Comparison of ENCODE assay signal across 8 cellular contexts in the genomic region with DNA sequence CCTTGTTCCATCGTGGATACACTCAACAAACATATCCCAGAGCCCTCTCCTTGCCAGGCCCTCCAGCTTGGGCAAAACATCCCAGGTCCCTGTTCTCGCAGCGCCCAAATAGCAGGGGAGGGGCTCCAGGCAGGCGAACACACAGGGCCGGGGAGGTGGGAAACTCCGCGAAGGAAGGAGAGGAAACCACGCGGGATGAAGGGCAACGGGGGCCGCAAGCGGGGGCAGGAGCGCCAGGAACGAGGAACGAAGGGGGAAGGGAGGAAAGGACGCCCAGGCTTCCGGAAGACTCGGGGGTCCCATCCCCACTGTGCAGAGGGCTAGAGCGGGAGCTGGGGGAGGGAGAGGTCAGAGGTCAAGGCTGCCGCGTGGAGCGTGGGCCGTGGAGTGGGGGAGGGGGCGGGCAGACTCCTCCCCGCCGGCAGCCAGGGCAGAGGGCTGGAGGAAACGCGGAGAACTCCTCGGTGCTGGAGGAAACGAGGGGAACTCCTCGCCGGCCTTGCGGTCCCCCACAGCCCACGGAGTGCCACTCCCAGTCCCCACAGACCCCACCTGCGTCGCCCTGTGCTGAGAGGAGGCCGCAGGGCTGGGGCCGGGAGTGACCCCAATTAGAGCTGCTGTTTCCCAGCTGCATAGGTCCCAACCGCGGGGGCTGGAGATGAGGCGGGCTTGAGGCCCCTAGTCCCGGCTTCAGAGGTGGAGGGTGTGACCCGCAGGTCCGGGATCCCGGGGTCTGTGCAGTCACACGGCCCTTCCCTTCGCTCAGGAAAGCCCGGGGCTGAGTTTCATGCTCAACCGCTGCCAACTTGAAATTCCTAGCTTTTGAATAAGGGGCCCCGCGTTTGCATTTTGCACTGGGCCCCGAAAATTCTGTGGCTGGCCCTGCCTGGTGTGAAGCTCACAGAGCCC. TPM values are rescaled to one million over a fixed set of nuclear protein-coding genes. Genes with fewer than 3 reads are reported as not detected.
DNase-seq lines count a peak whose midpoint lies in the region; ATAC-seq, FAIRE-seq and TF ChIP-seq lines count a peak whose summit lies in the region.

No MANE protein-coding gene starts in this region.

- peak overlapping the region; percentile 71 for H3K4me3 Mint-ChIP-seq in activated CD8-positive, alpha-beta memory T cell treated with anti-CD3 and anti-CD28 coated beads, Interleukin-2, amount 10 ng/mL, durations not matched to agents 7 days and 5 days

- H3K27ac ChIP-seq in A549, result peak overlapping the region; percentile 80 to 96; a peak in 5 of 6 replicates
- H3K27ac ChIP-seq in HL-60 (replicated peaks), result peak overlapping the region; percentile 15; the same call in 1 of the 2 replicates

- H3K4me2 ChIP-seq in A549 (no peak overlapping the region), skeletal muscle satellite cell (ENCODE audit: low read length) (peak overlapping the region; percentile 88)

- no peaks in the 10 kb centered on the region for H3K27me3 ChIP-seq in HL-60 (ENCODE audit: insufficient read depth, poor library complexity, severe bottlenecking)
- no peaks in the 10 kb centered on the region for H3K27me3 ChIP-seq in skeletal muscle satellite cell (ENCODE audit: control insufficient read depth, insufficient read depth, low read length)

- peaks cover 11% of the 10 kb centered on the region for H3K36me3 ChIP-seq in skeletal muscle satellite cell (ENCODE audit: insufficient read depth, low read length)

- CTCF ChIA-PET in A549 (lab: Yijun Ruan, JAX), result interaction anchor here (1.1 to 2.4 kb wide), 6 partner anchors 8 to 109 kb away, joined by 3 to 16 read pairs (median 6); no protein-coding TSS in a partner anchor
- CTCF ChIA-PET in activated CD8-positive, alpha-beta memory T cell treated with anti-CD3 and anti-CD28 coated beads, Interleukin-2, amount 10 ng/mL, durations not matched to agents 7 days and 5 days (lab: Charles Lee), result interaction anchor here (0.6 to 3.9 kb wide), 15 partner anchors 8 to 230 kb away, joined by 3 to 20 read pairs (median 4); a partner anchor contains a TSS

- ATAC-seq in A549, result no peak
- no peak for ATAC-seq in activated CD8-positive, alpha-beta memory T cell treated with anti-CD3 and anti-CD28 coated beads, Interleukin-2, amount 10 ng/mL, durations not matched to agents 7 days and 5 days
- ATAC-seq in GM19328 (IDR thresholded peaks at IDR 0.05; ENCODE audit: unreplicated experiment), result no peak
- no peak for ATAC-seq in GM18502 (IDR thresholded peaks at IDR 0.05; ENCODE audit: poor library complexity, unreplicated experiment)

- H3K27me3 Mint-ChIP-seq in activated CD8-positive, alpha-beta memory T cell treated with anti-CD3 and anti-CD28 coated beads, Interleukin-2, amount 10 ng/mL, durations not matched to agents 7 days and 5 days, result no peaks in the 10 kb centered on the region

- no peak for DNase-seq in A549 (ENCODE audit: low read depth in 1 of 2, low spot score in 1 of 2)
- no peak for DNase-seq in HL-60 (ENCODE audit: low read depth in 1 of 2, low spot score in 1 of 2)
- DNase-seq in activated CD8-positive, alpha-beta memory T cell treated with anti-CD3 and anti-CD28 coated beads, Interleukin-2, amount 10 ng/mL, durations not matched to agents 7 days and 5 days, result peak; percentile 75
- DNase-seq in fibroblast of pulmonary artery (ENCODE audit: low read depth), result no peak
- DNase-seq in GOT3 (lab: John Stamatoyannopoulos, UW), result no peak

- FAIRE-seq in A549 (lab: Jason Lieb, UNC), result no peak

- peak overlapping the region; percentile 74 for H3K9ac ChIP-seq in skeletal muscle satellite cell (ENCODE audit: low read depth, low read length)

- no peak for TF ChIP-seq RAD21 in A549 (conservative IDR thresholded peaks at IDR 0.05 in 1 of 2, IDR thresholded peaks at IDR 0.05 in 1 of 2)

- POLR2A ChIA-PET in A549 (lab: Yijun Ruan, JAX), result no interaction called here

- 95% methylated on average over 33 of the region's 52 CpGs for WGBS in A549 (ENCODE audit: missing lambda C conversion rate)

- peaks cover 9% of the 10 kb centered on the region for H3K4me1 ChIP-seq in A549
- H3K4me1 ChIP-seq in skeletal muscle satellite cell (ENCODE audit: control insufficient read depth, insufficient read depth, low read length), result peaks cover 37% of the 10 kb centered on the region

- peak overlapping the region; percentile 93 for H3K27ac Mint-ChIP-seq in activated CD8-positive, alpha-beta memory T cell treated with anti-CD3 and anti-CD28 coated beads, Interleukin-2, amount 10 ng/mL, durations not matched to agents 7 days and 5 days

- H3K9me3 ChIP-seq in A549, result no peaks in the 10 kb centered on the region
- no peaks in the 10 kb centered on the region for H3K9me3 ChIP-seq in skeletal muscle satellite cell (replicated peaks; ENCODE audit: low read length)

- H3K4me1 Mint-ChIP-seq in activated CD8-positive, alpha-beta memory T cell treated with anti-CD3 and anti-CD28 coated beads, Interleukin-2, amount 10 ng/mL, durations not matched to agents 7 days and 5 days, result peaks cover 34% of the 10 kb centered on the region

- peaks cover 26% of the 10 kb centered on the region for H3K36me3 Mint-ChIP-seq in activated CD8-positive, alpha-beta memory T cell treated with anti-CD3 and anti-CD28 coated beads, Interleukin-2, amount 10 ng/mL, durations not matched to agents 7 days and 5 days

- TF ChIP-seq EP300 in A549 (IDR thresholded peaks at IDR 0.05), result no peak

- H3K4me3 ChIP-seq in A549, result no peak overlapping the region
- no peak overlapping the region for H3K4me3 ChIP-seq in HL-60 (replicated peaks; ENCODE audit: insufficient read depth, low read length)
- peak overlapping the region; percentile 25 for H3K4me3 ChIP-seq in fibroblast of pulmonary artery (replicated peaks; ENCODE audit: low read depth, low read length)
- peak overlapping the region; percentile 62 for H3K4me3 ChIP-seq in skeletal muscle satellite cell (ENCODE audit: low read length)

- no peaks in the 10 kb centered on the region for H3K9me3 Mint-ChIP-seq in activated CD8-positive, alpha-beta memory T cell treated with anti-CD3 and anti-CD28 coated beads, Interleukin-2, amount 10 ng/mL, durations not matched to agents 7 days and 5 days (ENCODE audit: low read depth)

- TF ChIP-seq CTCF in A549 (IDR thresholded peaks at IDR 0.05) (no peak), HL-60 (IDR thresholded peaks at IDR 0.05; ENCODE audit: insufficient read depth, low read length) (no peak), fibroblast of pulmonary artery (IDR thresholded peaks at IDR 0.05; ENCODE audit: low read length, missing control alignments) (no peak)

- TF ChIP-seq POLR2A in A549 (IDR thresholded peaks at IDR 0.05; ENCODE audit: low read length), result no peak

TF ChIP-seq in A549, 52 proteins besides CTCF, POLR2A, EP300 and RAD21:
- TF ChIP-seq ZSCAN20 (CRISPR knock-in tag; IDR thresholded peaks at IDR 0.05), result no peak
- TF ChIP-seq POLR2AphosphoS2 (conservative IDR thresholded peaks at IDR 0.05; ENCODE audit: low read length), result no peak
- TF ChIP-seq HOXA7 (CRISPR knock-in tag; IDR thresholded peaks at IDR 0.05), result no peak
- TF ChIP-seq HOXB5 (CRISPR knock-in tag; IDR thresholded peaks at IDR 0.05), result no peak
- no peak for TF ChIP-seq MAFK (IDR thresholded peaks at IDR 0.05; ENCODE audit: partially characterized antibody)
- TF ChIP-seq CBX2 (IDR thresholded peaks at IDR 0.05; ENCODE audit: borderline replicate concordance, low read depth), result no peak
- TF ChIP-seq CBX8 (IDR thresholded peaks at IDR 0.05), result no peak
- no peak for TF ChIP-seq CHD2 (IDR thresholded peaks at IDR 0.05; ENCODE audit: low read length, partially characterized antibody)

RNA-seq across cellular contexts. Expression of a gene that starts 1.2 kb away (rescaled TPM):
- polyA plus RNA-seq in A549 (2011; rRNA removed) (6.6 and 7.6 TPM in 2 replicates), A549 (2017; fragmentation: RNase III; extraction: RNeasy Plus Mini Kit Qiagen cat#74134 plus additional on column Dnase treatment) (13.0 to 15.7 TPM (median 14.2 TPM) in 3 replicates)
- polyA plus RNA-seq in A549 (2012; cell fraction: cytosol; rRNA removed), result 21.0 and 30.4 TPM in 2 replicates
- polyA plus RNA-seq in A549 (2012; cell fraction: nucleus; rRNA removed), result 23.6 and 33.0 TPM in 2 replicates
- 3.9 and 4.5 TPM in 2 replicates for polyA minus RNA-seq in A549 (2011; rRNA and poly(A)+ RNA removed)
- 10 to 100 TPM; 74.8 to 91.9 TPM for total RNA-seq in activated CD8-positive, alpha-beta memory T cell treated with anti-CD3 and anti-CD28 coated beads, Interleukin-2, amount 10 ng/mL, durations not matched to agents 7 days and 5 days
- total RNA-seq in skeletal muscle satellite cell (2012; rRNA removed), result 10.9 and 12.7 TPM in 2 replicates

RNA-seq across cellular contexts. Expression of a gene that starts 38.9 kb away (rescaled TPM):
- polyA plus RNA-seq in A549 (2011; rRNA removed) (69.6 and 73.8 TPM in 2 replicates), A549 (2017; fragmentation: RNase III; extraction: RNeasy Plus Mini Kit Qiagen cat#74134 plus additional on column Dnase treatment) (54.7 to 61.4 TPM (median 55.7 TPM) in 3 replicates)
- polyA plus RNA-seq in A549 (2012; cell fraction: cytosol; rRNA removed), result 86.2 and 93.4 TPM in 2 replicates
- polyA plus RNA-seq in A549 (2012; cell fraction: nucleus; rRNA removed), result 89.4 and 160 TPM in 2 replicates
- 56.3 and 66.0 TPM in 2 replicates for polyA minus RNA-seq in A549 (2011; rRNA and poly(A)+ RNA removed)
- total RNA-seq in activated CD8-positive, alpha-beta memory T cell treated with anti-CD3 and anti-CD28 coated beads, Interleukin-2, amount 10 ng/mL, durations not matched to agents 7 days and 5 days, result 10 to 100 TPM; 31.4 to 37.5 TPM
- total RNA-seq in skeletal muscle satellite cell (2012; rRNA removed), result 32.5 and 40.3 TPM in 2 replicates

Comparison
In these comparisons a context has a peak if more than half of its experiments do, and no peak if none do; other contexts are left out.
1. H3K4me3 ChIP-seq: peak in fibroblast of pulmonary artery (single experiment) and skeletal muscle satellite cell (single experiment); none in A549 (single experiment) and HL-60 (single experiment).